In the genomic region with DNA sequence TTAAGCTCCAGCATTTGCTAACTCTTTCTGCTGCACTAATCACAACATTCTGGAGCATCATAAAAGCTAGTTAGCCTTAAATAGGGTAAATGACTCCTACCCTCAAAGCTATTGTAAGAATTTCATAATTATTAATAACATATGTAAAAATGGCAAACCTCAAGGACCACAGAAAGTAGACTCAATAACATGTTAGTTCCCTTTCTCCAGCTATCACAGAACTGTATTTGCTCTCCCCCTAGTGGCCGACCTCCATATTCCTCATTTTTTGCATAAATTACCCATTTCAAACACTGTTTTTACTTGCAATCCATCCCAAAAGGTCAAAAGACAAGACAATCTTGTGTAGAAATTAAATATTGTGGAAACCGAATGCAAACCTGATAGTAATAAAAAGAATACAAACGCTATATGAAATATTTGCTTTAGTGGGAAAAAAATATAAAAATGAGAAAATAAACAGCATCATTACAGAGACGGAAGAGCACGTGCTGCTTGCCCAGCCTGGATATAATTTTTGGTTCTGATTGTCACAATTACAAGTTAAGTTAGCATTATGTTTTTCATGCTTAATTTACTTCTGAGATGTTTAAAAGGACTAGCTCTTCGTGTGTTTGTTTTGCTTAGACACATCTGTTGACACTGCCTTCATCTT, we compare ENCODE assay signal across 8 cellular contexts.
A peak's percentile ranks its signal among the peaks of the same experiment; 100 is the strongest.
DNase-seq lines count a peak whose midpoint lies in the region; ATAC-seq lines count a peak whose summit lies in the region.

No MANE protein-coding gene starts in this region.

- no peaks in the 10 kb centered on the region for H3K36me3 Mint-ChIP-seq in activated naive CD8-positive, alpha-beta T cell treated with anti-CD3 and anti-CD28 coated beads, Interleukin-2, amount 50 U/mL, for 24 hours (ENCODE audit: low read depth)

- H3K4me3 Mint-ChIP-seq in activated naive CD8-positive, alpha-beta T cell treated with anti-CD3 and anti-CD28 coated beads, Interleukin-2, amount 50 U/mL, for 24 hours: no peak overlapping the region

- DNase-seq in Caki2 (ENCODE audit: low read depth): peak; percentile 26
- DNase-seq in NCI-H2081 (lab: John Stamatoyannopoulos, UW): peak; percentile 56 to 81
- peak; percentile 14 for DNase-seq in activated naive CD8-positive, alpha-beta T cell treated with anti-CD3 and anti-CD28 coated beads, Interleukin-2, amount 50 U/mL, for 24 hours
- DNase-seq in iris pigment epithelial cell (ENCODE audit: low read depth): peak; percentile 43
- no peak for DNase-seq in HuH-7 (ENCODE audit: low spot score)
- DNase-seq in AG08396 (ENCODE audit: low spot score): no peak

- in situ Hi-C loops in Caki2 (cut with HindIII; ENCODE audit: low pct_unique_long_range_greater_than_20kb, low sequenced_read_pairs): no loop called here

- no peak overlapping the region for H3K27ac Mint-ChIP-seq in activated naive CD8-positive, alpha-beta T cell treated with anti-CD3 and anti-CD28 coated beads, Interleukin-2, amount 50 U/mL, for 24 hours

- H3K27me3 Mint-ChIP-seq in activated naive CD8-positive, alpha-beta T cell treated with anti-CD3 and anti-CD28 coated beads, Interleukin-2, amount 50 U/mL, for 24 hours: no peaks in the 10 kb centered on the region

- H3K4me1 Mint-ChIP-seq in activated naive CD8-positive, alpha-beta T cell treated with anti-CD3 and anti-CD28 coated beads, Interleukin-2, amount 50 U/mL, for 24 hours: no peaks in the 10 kb centered on the region

- peak; percentile 90 for ATAC-seq in GM19023 (IDR thresholded peaks at IDR 0.05; ENCODE audit: unreplicated experiment)
- peak; percentile 84 for ATAC-seq in HG03064 (IDR thresholded peaks at IDR 0.05; ENCODE audit: low read depth, unreplicated experiment)
- ATAC-seq in activated naive CD8-positive, alpha-beta T cell treated with anti-CD3 and anti-CD28 coated beads, Interleukin-2, amount 50 U/mL, for 24 hours: no peak

- no peaks in the 10 kb centered on the region for H3K9me3 Mint-ChIP-seq in activated naive CD8-positive, alpha-beta T cell treated with anti-CD3 and anti-CD28 coated beads, Interleukin-2, amount 50 U/mL, for 24 hours

Comparison
In these comparisons a context has a peak if more than half of its experiments do, and no peak if none do; other contexts are left out.
1. DNase-seq: peak in Caki2 (single experiment), NCI-H2081 (2 of 2), activated naive CD8-positive, alpha-beta T cell treated with anti-CD3 and anti-CD28 coated beads, Interleukin-2, amount 50 U/mL, for 24 hours (single experiment) and iris pigment epithelial cell (single experiment); none in HuH-7 (single experiment) and AG08396 (single experiment).